ENCODE assay signal across 12 cellular contexts in genomic region chr11:124769804-124770774, GRCh38. TPM values are rescaled to one million over a fixed set of nuclear protein-coding genes. Genes with fewer than 3 reads are reported as not detected.
DNase-seq lines count a peak whose midpoint lies in the region; ATAC-seq, FAIRE-seq and TF ChIP-seq lines count a peak whose summit lies in the region.
"Had no signal": no experiment of that assay in that cellular context is flagged by ENCODE, and none has a peak within 500 bp of the region (broad histone marks: within the 10 kb centered on the region; RNA-seq: fewer than 3 reads in every experiment).

No MANE protein-coding gene starts in this region.

- ATAC-seq in Panc1 (peak; percentile 81), aorta (ENCODE audit: low FRiP score) (no peak)

- H3K36me3 ChIP-seq in Panc1 (ENCODE audit: control insufficient read depth, insufficient read depth, low read length) = peaks cover 3% of the 10 kb centered on the region
- H3K36me3 ChIP-seq in aorta (ENCODE audit: control insufficient read depth in 1 of 2, insufficient read depth in 2 of 2, low read length in 1 of 2) = peaks cover 2 to 9% of the 10 kb centered on the region in 2 donors

- H3K27ac ChIP-seq in Panc1 (ENCODE audit: low read length) = no peak overlapping the region
- peak overlapping the region in 1 of 2 donors; percentile 57 for H3K27ac ChIP-seq in aorta (ENCODE audit: low read depth in 1 of 2, low read length in 2 of 2)
- H3K27ac ChIP-seq: hepatocyte had no signal

- DNase-seq in ACHN = peak; percentile 53
- no peak for DNase-seq in Panc1 (ENCODE audit: low read depth, low spot score)
- peak; percentile 63 for DNase-seq in fibroblast of pulmonary artery (ENCODE audit: low read depth)
- DNase-seq in aorta = no peak
- no peak for DNase-seq in amygdala (lab: John Stamatoyannopoulos, UW)
- DNase-seq in D721Med (ENCODE audit: insufficient read length, low spot score) = no peak
- DNase-seq: activated CD4-positive, alpha-beta T cell treated with anti-CD3 and anti-CD28 coated beads for 4 hours; activated gamma-delta T cell treated with Interleukin-2 at 50 U/mL for 16 hours; GF-D8; retina had no signal

- no peaks in the 10 kb centered on the region for H3K9me3 ChIP-seq in Panc1 (ENCODE audit: control insufficient read depth, insufficient read depth, low read depth, low read length)
- H3K9me3 ChIP-seq in aorta (ENCODE audit: control insufficient read depth, low read length) = no peaks in the 10 kb centered on the region

- no peaks in the 10 kb centered on the region for H3K4me1 ChIP-seq in Panc1 (ENCODE audit: control insufficient read depth, insufficient read depth, low read length)
- no peaks in the 10 kb centered on the region for H3K4me1 ChIP-seq in aorta (ENCODE audit: control insufficient read depth in 1 of 2, insufficient read depth in 2 of 2, low read length in 2 of 2)

- POLR2A ChIA-PET in Panc1 (lab: Charles Lee) = no interaction called here

- CTCF ChIA-PET in Panc1 (lab: Charles Lee) = no interaction called here

- no peaks in the 10 kb centered on the region for H3K27me3 ChIP-seq in Panc1 (ENCODE audit: control insufficient read depth, insufficient read depth, low read length)
- no peaks in the 10 kb centered on the region for H3K27me3 ChIP-seq in aorta (ENCODE audit: control insufficient read depth in 1 of 2, insufficient read depth in 2 of 2, low read length in 1 of 2)
- H3K27me3 ChIP-seq: hepatocyte had no signal

- no peak for TF ChIP-seq CTCF in Panc1 (IDR thresholded peaks at IDR 0.05)
- TF ChIP-seq CTCF in fibroblast of pulmonary artery (IDR thresholded peaks at IDR 0.05; ENCODE audit: low read length, missing control alignments) = no peak
- no peak for TF ChIP-seq CTCF in D721Med (IDR thresholded peaks at IDR 0.05; ENCODE audit: insufficient read depth, missing control alignments)

- in situ Hi-C loops in ACHN (cut with HindIII; ENCODE audit: low pct_ligation_motif_present, low pct_unique_long_range_greater_than_20kb, low sequenced_read_pairs) = no loop called here
- in situ Hi-C loops in Panc1 (cut with HindIII; ENCODE audit: low pct_unique_long_range_greater_than_20kb, low sequenced_read_pairs) = no loop called here

- BruUV-seq in Panc1 (replicated peaks; lab: Mats Ljungman, UMichigan) = no TSS peak

- FAIRE-seq in D721Med (lab: Jason Lieb, UNC) = no peak

- intact Hi-C loops in Panc1 (cut with micrococcal nuclease; ENCODE audit: unreplicated experiment) (no loop called here), aorta (cut with DNase I) (loop anchor here in 1 of 2 donors (10.0 kb wide), 1 partner anchor 65 kb away; no protein-coding TSS in a partner anchor)

- H3K4me3 ChIP-seq in Panc1 (ENCODE audit: low read depth in 2 of 2, low read length in 2 of 2) (no peak overlapping the region), fibroblast of pulmonary artery (replicated peaks; ENCODE audit: low read depth, low read length) (no peak overlapping the region), aorta (ENCODE audit: low read length in 2 of 2) (no peak overlapping the region)
- H3K4me3 ChIP-seq: hepatocyte had no signal

- WGBS in aorta, 2 donors = 95 to 98% methylated on average over 8 of the region's 8 CpGs

RNA-seq across cellular contexts. Expression of gene ESAM, which starts 8.0 kb away (rescaled TPM):
- total RNA-seq in Panc1 (2021; ENCODE audit: unreplicated experiment) (1.6 TPM), aorta (100 to 1,000 TPM in 1 of 2 donors, 10 to 100 TPM in 1; 95.1 to 182 TPM)
- 1.2 TPM for polyA plus RNA-seq in Panc1 (2012; ENCODE audit: insufficient read length)
- polyA plus RNA-seq in aorta = 100 to 1,000 TPM in 1 of 2 donors, 10 to 100 TPM in 1; 33.2 to 110 TPM

RNA-seq across cellular contexts. Expression of gene VSIG2, which starts 18.0 kb away (rescaled TPM):
- not detected for total RNA-seq in Panc1 (2021; ENCODE audit: unreplicated experiment)
- not detected for polyA plus RNA-seq in Panc1 (2012; ENCODE audit: insufficient read length)
- 1 to 10 TPM; 3.8 to 6.9 TPM for total RNA-seq in aorta
- 1 to 10 TPM; 1.9 to 3.1 TPM for polyA plus RNA-seq in aorta
- total RNA-seq: NCI-H460 had no signal

RNA-seq across cellular contexts. Expression of gene MSANTD2, which starts 30.1 kb away (rescaled TPM):
- total RNA-seq in Panc1 (2021; ENCODE audit: unreplicated experiment) = 20.5 TPM
- polyA plus RNA-seq in Panc1 (2012; ENCODE audit: insufficient read length) = 12.2 TPM
- 10 to 100 TPM; 21.5 to 23.6 TPM for total RNA-seq in aorta
- 10 to 100 TPM in 1 of 2 donors, 1 to 10 TPM in 1; 6.3 to 18.0 TPM for polyA plus RNA-seq in aorta

RNA-seq across cellular contexts. Expression of gene NRGN, which starts 30.3 kb away (rescaled TPM):
- total RNA-seq in Panc1 (2021; ENCODE audit: unreplicated experiment) = 5.7 TPM
- 2.1 TPM for polyA plus RNA-seq in Panc1 (2012; ENCODE audit: insufficient read length)
- 10 to 100 TPM; 33.2 to 41.1 TPM for total RNA-seq in aorta
- polyA plus RNA-seq in aorta = 10 to 100 TPM; 15.4 to 38.5 TPM
- total RNA-seq: hepatocyte, NCI-H460 had no signal

Comparison
In these comparisons a context has a peak if more than half of its experiments do, and no peak if none do; other contexts are left out.
1. DNase-seq: peak in ACHN (single experiment) and fibroblast of pulmonary artery (single experiment); none in Panc1 (single experiment), aorta (0 of 2), amygdala (0 of 56) and D721Med (single experiment).
2. RNA of gene ESAM, which starts 8.0 kb away (total RNA-seq): 95.1 to 182 TPM in aorta; 1.6 TPM in Panc1 (single experiment); every median in the first group is over 10 times any median in the second.